8 cellular contexts compared by ENCODE assay signal in genomic region chr9:106697799-106698591, GRCh38.
DNase-seq lines count a peak whose midpoint lies in the region; ATAC-seq and TF ChIP-seq lines count a peak whose summit lies in the region.

No MANE protein-coding gene starts in this region.

- H3K36me3 ChIP-seq in aorta (ENCODE audit: control insufficient read depth in 1 of 2, insufficient read depth in 2 of 2, low read length in 1 of 2), result no peaks in the 10 kb centered on the region
- H3K36me3 ChIP-seq in CD8-positive, alpha-beta T cell (ENCODE audit: insufficient read depth, low read length), result no peaks in the 10 kb centered on the region

- no peaks in the 10 kb centered on the region for H3K36me3 Mint-ChIP-seq in CD8-positive, alpha-beta T cell

- TF ChIP-seq CTCF in coronary artery (IDR thresholded peaks at IDR 0.05), result no peak
- no peak for TF ChIP-seq CTCF in CD8-positive, alpha-beta T cell (IDR thresholded peaks at IDR 0.05)

- ATAC-seq in aorta (ENCODE audit: low FRiP score), result peak; percentile 79
- no peak for ATAC-seq in GM18502 (IDR thresholded peaks at IDR 0.05; ENCODE audit: poor library complexity, unreplicated experiment)
- no peak for ATAC-seq in CD8-positive, alpha-beta T cell

- no peak overlapping the region for H3K4me3 Mint-ChIP-seq in CD8-positive, alpha-beta T cell

- DNase-seq in DMS53 treated with DMSO at 0.1 percent for 48 hours (lab: John Stamatoyannopoulos, UW; ENCODE audit: unreplicated experiment) (peak; percentile 45), NCI-H226 (peak; percentile 66), coronary artery (ENCODE audit: low spot score) (peak; percentile 77), medulla oblongata (ENCODE audit: extremely low spot score) (peak; percentile 49), aorta (peak; percentile 77 to 91), HUDEP-2 (lab: John Stamatoyannopoulos, UW; ENCODE audit: unreplicated experiment in 76 of 76) (no peak)
- DNase-seq in CD8-positive, alpha-beta T cell, result no peak

- no peaks in the 10 kb centered on the region for H3K4me1 Mint-ChIP-seq in CD8-positive, alpha-beta T cell (ENCODE audit: low read depth)

- no peaks in the 10 kb centered on the region for H3K27me3 ChIP-seq in aorta (ENCODE audit: control insufficient read depth in 1 of 2, insufficient read depth in 2 of 2, low read length in 1 of 2)
- H3K27me3 ChIP-seq in CD8-positive, alpha-beta T cell (ENCODE audit: insufficient read depth, low read length), result no peaks in the 10 kb centered on the region

- no peaks in the 10 kb centered on the region for H3K9me3 ChIP-seq in aorta (ENCODE audit: control insufficient read depth, low read length)
- H3K9me3 ChIP-seq in CD8-positive, alpha-beta T cell (ENCODE audit: low read length), result no peaks in the 10 kb centered on the region

- no peaks in the 10 kb centered on the region for H3K9me3 Mint-ChIP-seq in CD8-positive, alpha-beta T cell

- CTCF ChIA-PET in CD8-positive, alpha-beta T cell (lab: Charles Lee), result no interaction called here

- no peak overlapping the region for H3K27ac Mint-ChIP-seq in CD8-positive, alpha-beta T cell

- no peaks in the 10 kb centered on the region for H3K27me3 Mint-ChIP-seq in CD8-positive, alpha-beta T cell (ENCODE audit: low read depth)

- WGBS in aorta, 2 donors, result 7% methylated on average over 17 of the region's 17 CpGs

- H3K4me1 ChIP-seq in aorta (ENCODE audit: control insufficient read depth in 1 of 2, insufficient read depth in 2 of 2, low read length in 2 of 2), result no peaks in the 10 kb centered on the region
- no peaks in the 10 kb centered on the region for H3K4me1 ChIP-seq in CD8-positive, alpha-beta T cell (ENCODE audit: insufficient read depth, low read length)

- intact Hi-C loops in aorta (cut with DNase I), result loop anchor here in 1 of 2 donors (10.0 kb wide), 1 partner anchor 167 kb away; the partner anchor contains the start of gene ZNF462
- intact Hi-C loops in CD8-positive, alpha-beta T cell (cut with DNase I, micrococcal nuclease), result no loop called here

- H3K27ac ChIP-seq in coronary artery (peak overlapping the region; percentile 69 to 74), aorta (ENCODE audit: low read depth in 1 of 2, low read length in 2 of 2) (no peak overlapping the region)
- H3K27ac ChIP-seq in CD8-positive, alpha-beta T cell (ENCODE audit: low read depth, low read length), result no peak overlapping the region

- POLR2A ChIA-PET in CD8-positive, alpha-beta T cell (lab: Charles Lee), result no interaction called here

- H3K4me3 ChIP-seq in coronary artery (peak overlapping the region; percentile 66), aorta (ENCODE audit: low read length in 2 of 2) (peak overlapping the region; percentile 1 to 4)
- H3K4me3 ChIP-seq in CD8-positive, alpha-beta T cell (ENCODE audit: low read depth, low read length), result no peak overlapping the region

Comparison
In these comparisons a context has a peak if more than half of its experiments do, and no peak if none do; other contexts are left out.
1. DNase-seq: peak in DMS53 treated with DMSO at 0.1 percent for 48 hours (single experiment), NCI-H226 (single experiment), coronary artery (single experiment), medulla oblongata (single experiment) and aorta (2 of 2); none in HUDEP-2 (0 of 76) and CD8-positive, alpha-beta T cell (0 of 7).
2. H3K27ac ChIP-seq: peak in coronary artery (2 of 2); none in aorta (0 of 2) and CD8-positive, alpha-beta T cell (single experiment).